ENCODE assay signal across 8 cellular contexts in genomic region chr5:142024771-142025304, GRCh38. TPM values are rescaled to one million over a fixed set of nuclear protein-coding genes. Genes with fewer than 3 reads are reported as not detected.
A peak's percentile ranks its signal among the peaks of the same experiment; 100 is the strongest.
DNase-seq lines count a peak whose midpoint lies in the region; ATAC-seq and TF ChIP-seq lines count a peak whose summit lies in the region.

No MANE protein-coding gene starts in this region.

- POLR2A ChIA-PET in PC-9 (lab: Charles Lee; ENCODE audit: unreplicated experiment): interaction anchor here (0.7 kb wide), 2 partner anchors 11 to 683 kb away, joined by 6 read pairs; no protein-coding TSS in a partner anchor

- H3K4me1 ChIP-seq in PC-9 (replicated peaks; ENCODE audit: insufficient read depth) (peaks cover 40% of the 10 kb centered on the region), muscle layer of colon (ENCODE audit: insufficient read depth, low read length) (no peaks in the 10 kb centered on the region)

- no peaks in the 10 kb centered on the region for H4K20me1 ChIP-seq in PC-9 (ENCODE audit: insufficient read depth)

- no peaks in the 10 kb centered on the region for H3K27me3 Mint-ChIP-seq in activated T-cell treated with anti-CD3 and anti-CD28 coated beads, Interleukin-2, amount 50 U/mL, for 4 hours (ENCODE audit: low read depth)

- peak overlapping the region; percentile 86 for H3K4me3 Mint-ChIP-seq in activated T-cell treated with anti-CD3 and anti-CD28 coated beads, Interleukin-2, amount 50 U/mL, for 4 hours

- H3K27ac ChIP-seq in PC-9: peak overlapping the region; percentile 80
- peak overlapping the region; percentile 88 for H3K27ac ChIP-seq in muscle layer of colon (ENCODE audit: low read depth, low read length)

- H3K27me3 ChIP-seq in PC-9 (ENCODE audit: insufficient read depth, low read depth): no peaks in the 10 kb centered on the region
- no peaks in the 10 kb centered on the region for H3K27me3 ChIP-seq in muscle layer of colon (ENCODE audit: control insufficient read depth in 1 of 2, insufficient read depth in 2 of 2, low read length in 2 of 2)

- CTCF ChIA-PET in PC-9 (lab: Charles Lee): no interaction called here

- DNase-seq in DMS53 (lab: John Stamatoyannopoulos, UW) (peak; percentile 96), PC-9 (peak; percentile 84 to 92)
- DNase-seq in activated T-cell treated with anti-CD3 and anti-CD28 coated beads, Interleukin-2, amount 50 U/mL, for 4 hours: peak; percentile 79
- peak; percentile 88 for DNase-seq in stimulated activated CD8-positive, alpha-beta memory T cell treated with anti-CD3 and anti-CD28 coated beads, Interleukin-4, amount 100 ng/mL, for 48 hours

- TF ChIP-seq CTCF in PC-9 (conservative IDR thresholded peaks at IDR 0.05): no peak

- no peaks in the 10 kb centered on the region for H3K36me3 Mint-ChIP-seq in activated T-cell treated with anti-CD3 and anti-CD28 coated beads, Interleukin-2, amount 50 U/mL, for 4 hours (ENCODE audit: insufficient read depth)

- H3K9me2 ChIP-seq in PC-9 (ENCODE audit: insufficient read depth): no peaks in the 10 kb centered on the region

- TF ChIP-seq RAD21 in Ishikawa (IDR thresholded peaks at IDR 0.05; ENCODE audit: low read depth): no peak

- peaks cover 21% of the 10 kb centered on the region for H3K4me1 Mint-ChIP-seq in activated T-cell treated with anti-CD3 and anti-CD28 coated beads, Interleukin-2, amount 50 U/mL, for 4 hours (ENCODE audit: low read depth)

- H2AFZ ChIP-seq in PC-9: peak overlapping the region; percentile 85

- H3K9ac ChIP-seq in muscle layer of colon (ENCODE audit: low read length): peak overlapping the region; percentile 37

- H3K9me3 Mint-ChIP-seq in activated T-cell treated with anti-CD3 and anti-CD28 coated beads, Interleukin-2, amount 50 U/mL, for 4 hours: peaks cover 3% of the 10 kb centered on the region

- H3F3A ChIP-seq in PC-9 (ENCODE audit: insufficient read depth, low read depth): peaks cover 35% of the 10 kb centered on the region

- H3K4me3 ChIP-seq in PC-9 (peak overlapping the region; percentile 62), muscle layer of colon (ENCODE audit: low read depth in 1 of 2, low read length in 2 of 2) (peak overlapping the region; percentile 28 to 58)

- H3K4me2 ChIP-seq in PC-9: peak overlapping the region; percentile 87

- H3K36me3 ChIP-seq in PC-9 (ENCODE audit: low read depth) (no peaks in the 10 kb centered on the region), muscle layer of colon (ENCODE audit: insufficient read depth, low read length) (no peaks in the 10 kb centered on the region)

- H3K9me3 ChIP-seq in PC-9 (ENCODE audit: insufficient read depth, low read depth): peaks cover 4% of the 10 kb centered on the region; the same call in 1 of the 2 replicates
- no peaks in the 10 kb centered on the region for H3K9me3 ChIP-seq in muscle layer of colon (ENCODE audit: low read length)

- peak; percentile 11; the same call in 1 of the 2 replicates for TF ChIP-seq EP300 in Ishikawa (IDR thresholded peaks at IDR 0.05; ENCODE audit: borderline replicate concordance)

- ATAC-seq in GM21717 (IDR thresholded peaks at IDR 0.05; ENCODE audit: unreplicated experiment) (peak; percentile 100), esophagus mucosa (peak; percentile 95)
- peak; percentile 100 for ATAC-seq in activated T-cell treated with anti-CD3 and anti-CD28 coated beads, Interleukin-2, amount 50 U/mL, for 4 hours

- intact Hi-C loops in PC-9 (cut with micrococcal nuclease; ENCODE audit: unreplicated experiment): no loop called here

- no peaks in the 10 kb centered on the region for H3K79me2 ChIP-seq in PC-9 (ENCODE audit: low read depth)

- BruUV-seq in PC-9 (replicated peaks; lab: Mats Ljungman, UMichigan): no TSS peak

TF ChIP-seq in Ishikawa, 13 proteins besides CTCF, POLR2A, EP300 and RAD21:
- TF ChIP-seq ZBTB7A (IDR thresholded peaks at IDR 0.05; ENCODE audit: low read depth) (no peak), FOXM1 (IDR thresholded peaks at IDR 0.05; ENCODE audit: borderline replicate concordance, low read depth) (no peak), TCF12 (IDR thresholded peaks at IDR 0.05; ENCODE audit: low read depth) (0 out of 2 replicates have a peak, but pooled peaks have one; percentile 29), NFIC (IDR thresholded peaks at IDR 0.05) (peak; percentile 62), CEBPB (IDR thresholded peaks at IDR 0.05) (peak; percentile 52; the same call in 1 of the 2 replicates), REST (IDR thresholded peaks at IDR 0.05; ENCODE audit: low read depth) (no peak)

RNA-seq across cellular contexts. Expression of gene GNPDA1, which starts 12.0 kb away (rescaled TPM):
- total RNA-seq in PC-9 (2021): 46.5 and 54.1 TPM in 2 replicates
- 100 to 1,000 TPM; 147 to 196 (median 149) TPM for total RNA-seq in activated T-cell treated with anti-CD3 and anti-CD28 coated beads, Interleukin-2, amount 50 U/mL, for 4 hours
- 12.9 TPM for total RNA-seq in esophagus mucosa

RNA-seq across cellular contexts. Expression of gene RNF14, which starts 55.9 kb away (rescaled TPM):
- 26.6 and 29.7 TPM in 2 replicates for total RNA-seq in PC-9 (2021)
- total RNA-seq in activated T-cell treated with anti-CD3 and anti-CD28 coated beads, Interleukin-2, amount 50 U/mL, for 4 hours: 10 to 100 TPM; 33.9 to 37.9 (median 35.2) TPM
- 30.3 TPM for total RNA-seq in esophagus mucosa

Comparison
In these comparisons a context has a peak if more than half of its experiments do, and no peak if none do; other contexts are left out.
1. Peak in every context shown above with its lines: DNase-seq, ATAC-seq, H3K4me3 ChIP-seq and H3K27ac ChIP-seq.